In the genomic region with DNA sequence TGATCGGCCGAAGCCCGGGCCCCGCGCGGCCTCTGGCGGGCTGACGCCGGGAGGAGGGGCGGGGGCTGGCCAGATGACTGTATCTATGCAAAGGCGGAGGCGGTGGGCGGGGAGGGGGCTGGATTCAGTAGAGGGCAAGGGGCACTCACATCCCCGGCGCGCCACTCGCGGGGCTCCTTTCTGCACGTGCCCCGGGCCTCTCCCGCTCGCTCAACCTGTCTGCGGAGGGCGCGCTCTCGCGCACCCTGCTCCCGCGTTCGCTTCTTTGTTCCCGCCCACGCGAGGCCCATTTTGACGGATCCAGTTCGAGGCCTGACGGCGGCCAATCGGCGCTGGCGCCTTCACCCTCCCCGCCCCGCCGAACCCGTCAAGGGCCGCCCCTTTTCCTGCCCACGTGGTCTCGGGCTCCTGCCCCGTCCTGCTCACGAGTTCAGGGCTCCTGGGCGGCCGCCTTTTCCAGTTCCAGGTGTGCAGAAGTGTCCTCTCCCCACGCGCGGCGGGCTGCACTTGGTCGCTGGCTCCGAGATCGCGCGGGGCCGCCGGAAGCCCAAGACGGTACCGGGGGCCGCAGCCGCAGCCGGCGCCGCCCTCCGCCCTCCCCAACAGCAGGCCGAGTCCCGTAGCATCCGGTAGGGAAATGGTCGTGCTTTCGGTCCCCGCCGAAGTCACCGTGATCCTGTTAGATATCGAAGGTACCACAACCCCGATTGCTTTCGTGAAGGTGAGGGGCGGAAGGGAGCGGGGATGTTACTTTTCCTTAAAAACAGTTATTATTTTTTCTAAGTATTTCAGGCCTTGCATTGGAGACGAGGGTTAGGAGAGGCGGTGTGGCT, we compare ENCODE assay signal across 1 cellular context.
TF ChIP-seq lines count a peak whose summit lies in the region.

Gene ENOPH1, plus strand, starts transcription at position 398 of the 833 bp plus-strand sequence. Its CDS starts 240 bp downstream, at position 638.
Gene HNRNPDL, minus strand, starts transcription at position 270 of the 833 bp plus-strand sequence. CDS start 772 bp downstream, outside the sequence.

TF ChIP-seq in HepG2, 621 proteins besides CTCF, POLR2A, EP300 and RAD21 (continued from another document and continues in another):
- TF ChIP-seq ZKSCAN8 (CRISPR knock-in tag; IDR thresholded peaks at IDR 0.05; ENCODE audit: borderline replicate concordance), result 0 out of 2 replicates have a peak, but pooled peaks have one; percentile 19
- TF ChIP-seq FOSL2 (CRISPR knock-in tag; IDR thresholded peaks at IDR 0.05), result peak; percentile 42
- peak; percentile 75 for TF ChIP-seq SALL1 (CRISPR knock-in tag; IDR thresholded peaks at IDR 0.05)
- TF ChIP-seq BCLAF1 (IDR thresholded peaks at IDR 0.05), result no peak
- peak; percentile 97 for TF ChIP-seq ZNF256 (CRISPR knock-in tag; conservative IDR thresholded peaks at IDR 0.05)
- TF ChIP-seq SP5 (CRISPR knock-in tag; IDR thresholded peaks at IDR 0.05; ENCODE audit: borderline replicate concordance, low read depth), result peak; percentile 84
- TF ChIP-seq ZFX (CRISPR knock-in tag; IDR thresholded peaks at IDR 0.05; ENCODE audit: low read depth), result peak; percentile 81
- TF ChIP-seq ETV6 (CRISPR knock-in tag; conservative IDR thresholded peaks at IDR 0.05), result peak; percentile 84; the same call in 1 of the 2 replicates
- TF ChIP-seq, protein P1, sequence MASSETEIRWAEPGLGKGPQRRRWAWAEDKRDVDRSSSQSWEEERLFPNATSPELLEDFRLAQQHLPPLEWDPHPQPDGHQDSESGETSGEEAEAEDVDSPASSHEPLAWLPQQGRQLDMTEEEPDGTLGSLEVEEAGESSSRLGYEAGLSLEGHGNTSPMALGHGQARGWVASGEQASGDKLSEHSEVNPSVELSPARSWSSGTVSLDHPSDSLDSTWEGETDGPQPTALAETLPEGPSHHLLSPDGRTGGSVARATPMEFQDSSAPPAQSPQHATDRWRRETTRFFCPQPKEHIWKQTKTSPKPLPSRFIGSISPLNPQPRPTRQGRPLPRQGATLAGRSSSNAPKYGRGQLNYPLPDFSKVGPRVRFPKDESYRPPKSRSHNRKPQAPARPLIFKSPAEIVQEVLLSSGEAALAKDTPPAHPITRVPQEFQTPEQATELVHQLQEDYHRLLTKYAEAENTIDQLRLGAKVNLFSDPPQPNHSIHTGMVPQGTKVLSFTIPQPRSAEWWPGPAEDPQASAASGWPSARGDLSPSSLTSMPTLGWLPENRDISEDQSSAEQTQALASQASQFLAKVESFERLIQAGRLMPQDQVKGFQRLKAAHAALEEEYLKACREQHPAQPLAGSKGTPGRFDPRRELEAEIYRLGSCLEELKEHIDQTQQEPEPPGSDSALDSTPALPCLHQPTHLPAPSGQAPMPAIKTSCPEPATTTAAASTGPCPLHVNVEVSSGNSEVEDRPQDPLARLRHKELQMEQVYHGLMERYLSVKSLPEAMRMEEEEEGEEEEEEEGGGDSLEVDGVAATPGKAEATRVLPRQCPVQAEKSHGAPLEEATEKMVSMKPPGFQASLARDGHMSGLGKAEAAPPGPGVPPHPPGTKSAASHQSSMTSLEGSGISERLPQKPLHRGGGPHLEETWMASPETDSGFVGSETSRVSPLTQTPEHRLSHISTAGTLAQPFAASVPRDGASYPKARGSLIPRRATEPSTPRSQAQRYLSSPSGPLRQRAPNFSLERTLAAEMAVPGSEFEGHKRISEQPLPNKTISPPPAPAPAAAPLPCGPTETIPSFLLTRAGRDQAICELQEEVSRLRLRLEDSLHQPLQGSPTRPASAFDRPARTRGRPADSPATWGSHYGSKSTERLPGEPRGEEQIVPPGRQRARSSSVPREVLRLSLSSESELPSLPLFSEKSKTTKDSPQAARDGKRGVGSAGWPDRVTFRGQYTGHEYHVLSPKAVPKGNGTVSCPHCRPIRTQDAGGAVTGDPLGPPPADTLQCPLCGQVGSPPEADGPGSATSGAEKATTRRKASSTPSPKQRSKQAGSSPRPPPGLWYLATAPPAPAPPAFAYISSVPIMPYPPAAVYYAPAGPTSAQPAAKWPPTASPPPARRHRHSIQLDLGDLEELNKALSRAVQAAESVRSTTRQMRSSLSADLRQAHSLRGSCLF (CRISPR knock-in tag; IDR thresholded peaks at IDR 0.05; ENCODE audit: borderline replicate concordance), result peak; percentile 93; the same call in 1 of the 2 replicates
- 0 out of 2 replicates have a peak, but pooled peaks have one; percentile 59 for TF ChIP-seq ZNF850 (CRISPR knock-in tag; conservative IDR thresholded peaks at IDR 0.05)
- TF ChIP-seq, protein P2, sequence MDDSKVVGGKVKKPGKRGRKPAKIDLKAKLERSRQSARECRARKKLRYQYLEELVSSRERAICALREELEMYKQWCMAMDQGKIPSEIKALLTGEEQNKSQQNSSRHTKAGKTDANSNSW (CRISPR knock-in tag; IDR thresholded peaks at IDR 0.05; ENCODE audit: borderline replicate concordance), result peak; percentile 33; the same call in 1 of the 2 replicates
- peak; percentile 89 for TF ChIP-seq ZNF616 (CRISPR knock-in tag; IDR thresholded peaks at IDR 0.05; ENCODE audit: low read depth)
- TF ChIP-seq HHEX (CRISPR knock-in tag; IDR thresholded peaks at IDR 0.05), result no peak
- TF ChIP-seq PHB2 (IDR thresholded peaks at IDR 0.05; ENCODE audit: partially characterized antibody), result no peak
- TF ChIP-seq PATZ1 (CRISPR knock-in tag; IDR thresholded peaks at IDR 0.05), result peak; percentile 70
- no peak for TF ChIP-seq ZNF207 (IDR thresholded peaks at IDR 0.05; ENCODE audit: borderline replicate concordance)
- peak; percentile 81; the same call in 1 of the 2 replicates for TF ChIP-seq CERS6 (CRISPR knock-in tag; IDR thresholded peaks at IDR 0.05)
- TF ChIP-seq RFX1 (IDR thresholded peaks at IDR 0.05), result no peak
- peak; percentile 70; the same call in 1 of the 2 replicates for TF ChIP-seq MTA1 (CRISPR knock-in tag; IDR thresholded peaks at IDR 0.05; ENCODE audit: borderline replicate concordance)
- TF ChIP-seq GLI4 (CRISPR knock-in tag; IDR thresholded peaks at IDR 0.05; ENCODE audit: borderline replicate concordance), result no peak
- peak; percentile 46; the same call in 1 of the 2 replicates for TF ChIP-seq ZNF121 (CRISPR knock-in tag; IDR thresholded peaks at IDR 0.05)
- peak; percentile 86; the same call in 1 of the 2 replicates for TF ChIP-seq RXRA (CRISPR knock-in tag; IDR thresholded peaks at IDR 0.05)
- TF ChIP-seq NCOA2 (CRISPR knock-in tag; IDR thresholded peaks at IDR 0.05), result peak; percentile 61; the same call in 1 of the 2 replicates
- 0 out of 2 replicates have a peak, but pooled peaks have one; percentile 24 for TF ChIP-seq IRF9 (CRISPR knock-in tag; IDR thresholded peaks at IDR 0.05; ENCODE audit: borderline replicate concordance)
- no peak for TF ChIP-seq MZF1 (CRISPR knock-in tag; IDR thresholded peaks at IDR 0.05; ENCODE audit: borderline replicate concordance)
- TF ChIP-seq ZFP82 (CRISPR knock-in tag; IDR thresholded peaks at IDR 0.05; ENCODE audit: borderline replicate concordance), result no peak; the same call in 1 of the 2 replicates
- TF ChIP-seq TEAD2 (CRISPR knock-in tag; IDR thresholded peaks at IDR 0.05), result peak; percentile 82; the same call in 1 of the 2 replicates
- peak; percentile 80 for TF ChIP-seq PBX3 (CRISPR knock-in tag; IDR thresholded peaks at IDR 0.05; ENCODE audit: borderline replicate concordance)
- TF ChIP-seq ZBTB38 (CRISPR knock-in tag; IDR thresholded peaks at IDR 0.05), result peak; percentile 75; the same call in 1 of the 2 replicates
- TF ChIP-seq KDM3A (CRISPR knock-in tag; IDR thresholded peaks at IDR 0.05; ENCODE audit: low read depth), result peak; percentile 55; the same call in 1 of the 2 replicates
- no peak for TF ChIP-seq ARNT (IDR thresholded peaks at IDR 0.05)
- TF ChIP-seq KDM6A (CRISPR knock-in tag; IDR thresholded peaks at IDR 0.05; ENCODE audit: low read depth), result no peak
- TF ChIP-seq ZBTB43 (CRISPR knock-in tag; conservative IDR thresholded peaks at IDR 0.05), result peak; percentile 94
- TF ChIP-seq THAP8 (CRISPR knock-in tag; IDR thresholded peaks at IDR 0.05; ENCODE audit: borderline replicate concordance), result 0 out of 2 replicates have a peak, but pooled peaks have one; percentile 51
- TF ChIP-seq TFDP2 (CRISPR knock-in tag; IDR thresholded peaks at IDR 0.05), result peak; percentile 98
